In the genomic region with DNA sequence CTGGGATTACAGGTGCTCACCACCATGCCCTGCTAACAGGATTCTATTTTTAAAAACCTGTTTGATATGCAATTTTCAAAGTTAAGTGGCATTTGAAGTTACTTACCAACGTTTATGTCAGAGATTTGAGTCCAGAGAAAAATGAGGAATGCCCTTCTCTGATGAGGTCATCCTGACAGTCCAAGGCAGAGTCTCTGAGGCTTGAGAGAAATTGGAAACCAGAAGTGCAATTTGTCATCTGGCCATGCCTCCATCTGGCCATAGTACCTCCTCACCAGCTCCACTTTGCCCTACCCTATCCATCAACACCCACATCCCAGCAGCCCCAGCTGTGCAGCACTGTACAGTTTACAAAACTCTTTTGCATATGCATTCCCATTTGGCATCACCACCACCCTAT, we compare ENCODE assay signal across 20 cellular contexts.
"Had no signal": no experiment of that assay in that cellular context is flagged by ENCODE, and none has a peak within 500 bp of the region (broad histone marks: within the 10 kb centered on the region; RNA-seq: fewer than 3 reads in every experiment).

No MANE protein-coding gene starts in this region.

- H3K27ac Mint-ChIP-seq: activated CD4-positive, alpha-beta memory T cell treated with anti-CD3 and anti-CD28 coated beads for 36 hours; activated CD4-positive, alpha-beta T cell treated with anti-CD3 and anti-CD28 coated beads for 36 hours; activated CD8-positive, alpha-beta memory T cell treated with anti-CD3 and anti-CD28 coated beads, Interleukin-2, amount 10 ng/mL, durations not matched to agents 7 days and 5 days; activated naive CD4-positive, alpha-beta T cell treated with anti-CD3 and anti-CD28 coated beads for 36 hours; activated naive CD8-positive, alpha-beta T cell treated with anti-CD3 and anti-CD28 coated beads, Interleukin-2, amount 50 U/mL, for 24 hours; activated T-helper 2 cell treated with anti-CD3 and anti-CD28 coated beads, Interferon-gamma antibody, Interleukin-2, Interleukin-4, amounts not matched to agents 10 μg/mL and 5 μg/mL and 100 μg/mL, durations not matched to agents 14 hours and 24 hours and 36 hours; dendritic cell treated with granulocyte-macrophage colony-stimulating factor and Interleukin-4, amounts not matched to agents 40 ng/mL and 50 ng/mL, for 4 days; natural killer cell; stimulated activated naive B cell treated with anti-CD40 and anti-IgM and Interleukin-4, amounts not matched to agents 10 μg/mL and 1 μg/mL and 100 μg/mL, for 72 hours; T-helper 17 cell had no signal

- H3K9me3 Mint-ChIP-seq: activated CD4-positive, alpha-beta memory T cell treated with anti-CD3 and anti-CD28 coated beads for 36 hours; activated naive CD4-positive, alpha-beta T cell treated with anti-CD3 and anti-CD28 coated beads for 36 hours; activated naive CD8-positive, alpha-beta T cell treated with anti-CD3 and anti-CD28 coated beads, Interleukin-2, amount 50 U/mL, for 24 hours; activated T-helper 2 cell treated with anti-CD3 and anti-CD28 coated beads, Interferon-gamma antibody, Interleukin-2, Interleukin-4, amounts not matched to agents 10 μg/mL and 5 μg/mL and 100 μg/mL, durations not matched to agents 14 hours and 24 hours and 36 hours; dendritic cell treated with granulocyte-macrophage colony-stimulating factor and Interleukin-4, amounts not matched to agents 40 ng/mL and 50 ng/mL, for 4 days; natural killer cell; stimulated activated naive B cell treated with anti-CD40 and anti-IgM and Interleukin-4, amounts not matched to agents 10 μg/mL and 1 μg/mL and 100 μg/mL, for 72 hours had no signal

- H3K36me3 Mint-ChIP-seq: activated CD4-positive, alpha-beta memory T cell treated with anti-CD3 and anti-CD28 coated beads for 36 hours; activated CD8-positive, alpha-beta memory T cell treated with anti-CD3 and anti-CD28 coated beads, Interleukin-2, amount 10 ng/mL, durations not matched to agents 7 days and 5 days; natural killer cell; stimulated activated naive B cell treated with anti-CD40 and anti-IgM and Interleukin-4, amounts not matched to agents 10 μg/mL and 1 μg/mL and 100 μg/mL, for 72 hours had no signal

- H3K4me1 Mint-ChIP-seq: activated CD4-positive, alpha-beta T cell treated with anti-CD3 and anti-CD28 coated beads for 36 hours; activated CD8-positive, alpha-beta memory T cell treated with anti-CD3 and anti-CD28 coated beads, Interleukin-2, amount 10 ng/mL, durations not matched to agents 7 days and 5 days; activated naive CD8-positive, alpha-beta T cell treated with anti-CD3 and anti-CD28 coated beads, Interleukin-2, amount 50 U/mL, for 24 hours; T-helper 17 cell had no signal

- DNase-seq: activated CD4-positive, alpha-beta memory T cell treated with anti-CD3 and anti-CD28 coated beads for 36 hours; activated CD4-positive, alpha-beta T cell treated with anti-CD3 and anti-CD28 coated beads for 36 hours; activated CD8-positive, alpha-beta memory T cell treated with anti-CD3 and anti-CD28 coated beads, Interleukin-2, amount 10 ng/mL, durations not matched to agents 7 days and 5 days; activated naive CD4-positive, alpha-beta T cell treated with anti-CD3 and anti-CD28 coated beads for 36 hours; activated naive CD8-positive, alpha-beta T cell treated with anti-CD3 and anti-CD28 coated beads, Interleukin-2, amount 50 U/mL, for 24 hours; activated T-cell treated with anti-CD3 and anti-CD28 coated beads, Interleukin-2, amount 50 U/mL, for 1 hour; aorta; effector memory CD4-positive, alpha-beta T cell; islet precursor cell; left lung; mesenchymal stem cell; natural killer cell; posterior cingulate gyrus; stimulated activated CD4-positive, alpha-beta T cell treated with anti-CD3 and anti-CD28 coated beads, Interleukin-15, amount 100 ng/mL, for 24 hours; stimulated activated CD4-positive, alpha-beta T cell treated with anti-CD3 and anti-CD28 coated beads, Interleukin-4, amount 100 ng/mL, for 1 hour; stimulated activated naive B cell treated with anti-CD40 and anti-IgM and Interleukin-4, amounts not matched to agents 10 μg/mL and 1 μg/mL and 100 μg/mL, for 72 hours; substantia nigra; T-helper 17 cell had no signal

- H3K27me3 Mint-ChIP-seq: dendritic cell treated with granulocyte-macrophage colony-stimulating factor and Interleukin-4, amounts not matched to agents 40 ng/mL and 50 ng/mL, for 4 days had no signal

- H3K4me3 Mint-ChIP-seq: activated CD4-positive, alpha-beta memory T cell treated with anti-CD3 and anti-CD28 coated beads for 36 hours; activated CD4-positive, alpha-beta T cell treated with anti-CD3 and anti-CD28 coated beads for 36 hours; activated CD8-positive, alpha-beta memory T cell treated with anti-CD3 and anti-CD28 coated beads, Interleukin-2, amount 10 ng/mL, durations not matched to agents 7 days and 5 days; activated naive CD4-positive, alpha-beta T cell treated with anti-CD3 and anti-CD28 coated beads for 36 hours; activated naive CD8-positive, alpha-beta T cell treated with anti-CD3 and anti-CD28 coated beads, Interleukin-2, amount 50 U/mL, for 24 hours; dendritic cell treated with granulocyte-macrophage colony-stimulating factor and Interleukin-4, amounts not matched to agents 40 ng/mL and 50 ng/mL, for 4 days; natural killer cell; stimulated activated naive B cell treated with anti-CD40 and anti-IgM and Interleukin-4, amounts not matched to agents 10 μg/mL and 1 μg/mL and 100 μg/mL, for 72 hours; T-helper 17 cell had no signal
